Comparison of ENCODE assay signal across 15 cellular contexts in genomic region chr10:46091834-46092522, GRCh38. TPM values are rescaled to one million over a fixed set of nuclear protein-coding genes. Genes with fewer than 3 reads are reported as not detected.
DNase-seq lines count a peak whose midpoint lies in the region; ATAC-seq and TF ChIP-seq lines count a peak whose summit lies in the region.
"Had no signal": no experiment of that assay in that cellular context is flagged by ENCODE, and none has a peak within 500 bp of the region (broad histone marks: within the 10 kb centered on the region; RNA-seq: fewer than 3 reads in every experiment).

No MANE protein-coding gene starts in this region.

- CTCF ChIA-PET in HEK293 (lab: Yijun Ruan, JAX), result interaction anchor here (0.9 kb wide), 1 partner anchor 57 kb away, joined by 3 read pairs; no protein-coding TSS in a partner anchor
- CTCF ChIA-PET in A673 (lab: Charles Lee), result no interaction called here

- H3K4me1 ChIP-seq in HEK293 (ENCODE audit: control insufficient read depth, insufficient read depth, low read length) (no peaks in the 10 kb centered on the region), A673 (ENCODE audit: insufficient read depth, low read length, poor library complexity, severe bottlenecking) (no peaks in the 10 kb centered on the region)

- H3K4me3 Mint-ChIP-seq in T-helper 2 cell treated with Interferon-gamma antibody and Interleukin-4, amounts not matched to agents 5 μg/mL and 100 μg/mL, for 36 hours, result no peak overlapping the region
- H3K4me3 Mint-ChIP-seq in activated T-helper 17 cell treated with anti-CD3 and anti-CD28 coated beads, Interleukin-2, amount 50 U/mL, for 72 hours, result no peak overlapping the region
- H3K4me3 Mint-ChIP-seq in naive B cell, result peak overlapping the region in 3 of 8 donors; percentile 25 to 80 (median 57)

- no peak overlapping the region for H3K4me3 ChIP-seq in HEK293 (ENCODE audit: low read depth, low read length)
- H3K4me3 ChIP-seq in A673 (ENCODE audit: low read depth, low read length, poor library complexity, severe bottlenecking), result no peak overlapping the region
- H3K4me3 ChIP-seq: HAP-1 had no signal

- TF ChIP-seq CTCF in HEK293 (tag by site-specific recombination; IDR thresholded peaks at IDR 0.05) (no peak), A673 (conservative IDR thresholded peaks at IDR 0.05; ENCODE audit: low read depth, low read length) (no peak)

- DNase-seq in T-helper 2 cell treated with Interferon-gamma antibody and Interleukin-4, amounts not matched to agents 5 μg/mL and 100 μg/mL, for 36 hours (ENCODE audit: low spot score), result no peak
- DNase-seq in T-helper 2 cell, result no peak
- peak; percentile 14 for DNase-seq in naive B cell
- DNase-seq in A673 (ENCODE audit: low spot score), result no peak
- no peak for DNase-seq in posterior cingulate gyrus
- DNase-seq: NCI-H1694 treated with DMSO at 0.1 percent for 48 hours had no signal

- H3K27ac ChIP-seq in HEK293 (ENCODE audit: extremely low read depth, low read depth, low read length) (no peak overlapping the region), A673 (ENCODE audit: low read depth, low read length, poor library complexity, severe bottlenecking) (no peak overlapping the region)

- intact Hi-C loops in A673 (cut with micrococcal nuclease; ENCODE audit: unreplicated experiment), result no loop called here
- intact Hi-C loops in posterior cingulate gyrus (cut with DNase I), result no loop called here

- H3K27me3 ChIP-seq in A673 (replicated peaks; ENCODE audit: insufficient read depth, low read depth, low read length, poor library complexity), result no peaks in the 10 kb centered on the region

- H3K36me3 ChIP-seq in HEK293 (ENCODE audit: control insufficient read depth in 2 of 2, insufficient read depth in 1 of 2, low read length in 2 of 2), result no peaks in the 10 kb centered on the region
- H3K36me3 ChIP-seq in A673 (ENCODE audit: insufficient read depth, low read length, poor library complexity, severe bottlenecking), result no peaks in the 10 kb centered on the region
- H3K36me3 ChIP-seq: HAP-1 had no signal

- POLR2A ChIA-PET in HEK293 (lab: Yijun Ruan, JAX) (no interaction called here), A673 (lab: Charles Lee; ENCODE audit: low non-redundant PET) (no interaction called here)

- H3K4me1 Mint-ChIP-seq in T-helper 2 cell treated with Interferon-gamma antibody and Interleukin-4, amounts not matched to agents 5 μg/mL and 100 μg/mL, for 36 hours (ENCODE audit: low read depth), result peaks cover 27% of the 10 kb centered on the region
- H3K4me1 Mint-ChIP-seq in activated T-helper 17 cell treated with anti-CD3 and anti-CD28 coated beads, Interleukin-2, amount 50 U/mL, for 72 hours, result peaks cover 12% of the 10 kb centered on the region
- peaks cover 11 to 20% (median 15%) of the 10 kb centered on the region in 3 donors for H3K4me1 Mint-ChIP-seq in naive B cell

- peak overlapping the region; percentile 21 for H3K27ac Mint-ChIP-seq in T-helper 2 cell treated with Interferon-gamma antibody and Interleukin-4, amounts not matched to agents 5 μg/mL and 100 μg/mL, for 36 hours
- no peak overlapping the region for H3K27ac Mint-ChIP-seq in activated T-helper 17 cell treated with anti-CD3 and anti-CD28 coated beads, Interleukin-2, amount 50 U/mL, for 72 hours
- no peak overlapping the region for H3K27ac Mint-ChIP-seq in naive B cell

- H3K36me3 Mint-ChIP-seq in T-helper 2 cell treated with Interferon-gamma antibody and Interleukin-4, amounts not matched to agents 5 μg/mL and 100 μg/mL, for 36 hours (ENCODE audit: low read depth), result peaks cover 2% of the 10 kb centered on the region
- H3K36me3 Mint-ChIP-seq in activated T-helper 17 cell treated with anti-CD3 and anti-CD28 coated beads, Interleukin-2, amount 50 U/mL, for 72 hours (ENCODE audit: low read depth), result no peaks in the 10 kb centered on the region
- no peaks in the 10 kb centered on the region for H3K36me3 Mint-ChIP-seq in naive B cell

- peak; percentile 6 for ATAC-seq in activated T-helper 17 cell treated with anti-CD3 and anti-CD28 coated beads, Interleukin-2, amount 50 U/mL, for 72 hours (replicated peaks)
- no peak for ATAC-seq in naive B cell (ENCODE audit: low read depth in 2 of 2)
- no peak for ATAC-seq in HG02885 (IDR thresholded peaks at IDR 0.05; ENCODE audit: poor library complexity, unreplicated experiment)

- H3K27me3 Mint-ChIP-seq in T-helper 2 cell treated with Interferon-gamma antibody and Interleukin-4, amounts not matched to agents 5 μg/mL and 100 μg/mL, for 36 hours (ENCODE audit: low read depth), result no peaks in the 10 kb centered on the region
- no peaks in the 10 kb centered on the region for H3K27me3 Mint-ChIP-seq in activated T-helper 17 cell treated with anti-CD3 and anti-CD28 coated beads, Interleukin-2, amount 50 U/mL, for 72 hours
- no peaks in the 10 kb centered on the region for H3K27me3 Mint-ChIP-seq in naive B cell

- BruUV-seq in A673 (replicated peaks; lab: Mats Ljungman, UMichigan), result no TSS peak

- H3K9me3 ChIP-seq in HEK293 (ENCODE audit: control insufficient read depth, insufficient read depth, low read depth, low read length) (no peaks in the 10 kb centered on the region), A673 (ENCODE audit: low read depth, low read length, poor library complexity, severe bottlenecking) (no peaks in the 10 kb centered on the region)
- H3K9me3 ChIP-seq: HAP-1 had no signal

- H3K9me3 Mint-ChIP-seq in T-helper 2 cell treated with Interferon-gamma antibody and Interleukin-4, amounts not matched to agents 5 μg/mL and 100 μg/mL, for 36 hours, result no peaks in the 10 kb centered on the region
- H3K9me3 Mint-ChIP-seq in activated T-helper 17 cell treated with anti-CD3 and anti-CD28 coated beads, Interleukin-2, amount 50 U/mL, for 72 hours, result no peaks in the 10 kb centered on the region
- H3K9me3 Mint-ChIP-seq in naive B cell, result no peaks in the 10 kb centered on the region

TF ChIP-seq in HEK293, 187 proteins besides CTCF, POLR2A, EP300 and RAD21:
- no peak for TF ChIP-seq ZNF274 (IDR thresholded peaks at IDR 0.05; ENCODE audit: low read length)
- TF ChIP-seq ZNF274 (tag by site-specific recombination; IDR thresholded peaks at IDR 0.05; ENCODE audit: borderline replicate concordance), result no peak
- peak; percentile 44 for TF ChIP-seq ZIC2 (tag by site-specific recombination; IDR thresholded peaks at IDR 0.05)
- no peak for TF ChIP-seq ZNF629 (tag by site-specific recombination; IDR thresholded peaks at IDR 0.05)
- TF ChIP-seq KLF10 (tag by site-specific recombination; IDR thresholded peaks at IDR 0.05), result no peak
- TF ChIP-seq ZNF610 (tag by site-specific recombination; IDR thresholded peaks at IDR 0.05; ENCODE audit: borderline replicate concordance), result no peak
- no peak for TF ChIP-seq MEIS1 (CRISPR knock-in tag; IDR thresholded peaks at IDR 0.05; ENCODE audit: borderline replicate concordance)
- TF ChIP-seq, protein P1, sequence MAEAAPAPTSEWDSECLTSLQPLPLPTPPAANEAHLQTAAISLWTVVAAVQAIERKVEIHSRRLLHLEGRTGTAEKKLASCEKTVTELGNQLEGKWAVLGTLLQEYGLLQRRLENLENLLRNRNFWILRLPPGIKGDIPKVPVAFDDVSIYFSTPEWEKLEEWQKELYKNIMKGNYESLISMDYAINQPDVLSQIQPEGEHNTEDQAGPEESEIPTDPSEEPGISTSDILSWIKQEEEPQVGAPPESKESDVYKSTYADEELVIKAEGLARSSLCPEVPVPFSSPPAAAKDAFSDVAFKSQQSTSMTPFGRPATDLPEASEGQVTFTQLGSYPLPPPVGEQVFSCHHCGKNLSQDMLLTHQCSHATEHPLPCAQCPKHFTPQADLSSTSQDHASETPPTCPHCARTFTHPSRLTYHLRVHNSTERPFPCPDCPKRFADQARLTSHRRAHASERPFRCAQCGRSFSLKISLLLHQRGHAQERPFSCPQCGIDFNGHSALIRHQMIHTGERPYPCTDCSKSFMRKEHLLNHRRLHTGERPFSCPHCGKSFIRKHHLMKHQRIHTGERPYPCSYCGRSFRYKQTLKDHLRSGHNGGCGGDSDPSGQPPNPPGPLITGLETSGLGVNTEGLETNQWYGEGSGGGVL (tag by site-specific recombination; IDR thresholded peaks at IDR 0.05), result no peak
- no peak for TF ChIP-seq SCRT1 (tag by site-specific recombination; IDR thresholded peaks at IDR 0.05; ENCODE audit: borderline replicate concordance)
- TF ChIP-seq ZNF555 (tag by site-specific recombination; conservative IDR thresholded peaks at IDR 0.05), result no peak
- TF ChIP-seq GLIS2 (tag by site-specific recombination; IDR thresholded peaks at IDR 0.05), result 0 out of 2 replicates have a peak, but pooled peaks have one; percentile 11
- TF ChIP-seq ZNF24 (tag by site-specific recombination; IDR thresholded peaks at IDR 0.05), result no peak
- no peak for TF ChIP-seq ZNF549 (tag by site-specific recombination; IDR thresholded peaks at IDR 0.05)
- TF ChIP-seq SALL2 (tag by site-specific recombination; IDR thresholded peaks at IDR 0.05; ENCODE audit: borderline replicate concordance), result no peak

RNA-seq across cellular contexts. Expression of gene MSMB, which starts 45.9 kb away (rescaled TPM):
- not detected for total RNA-seq in activated T-helper 17 cell treated with anti-CD3 and anti-CD28 coated beads, Interleukin-2, amount 50 U/mL, for 72 hours
- not detected for polyA plus RNA-seq in naive B cell (ENCODE audit: low read depth in 6 of 6)
- total RNA-seq in A673 (2021), result not detected in 2 replicates
- total RNA-seq: A172, frontal cortex, ureter had no signal
- polyA plus RNA-seq: keratinocyte, neural cell had no signal
